In the genomic region with DNA sequence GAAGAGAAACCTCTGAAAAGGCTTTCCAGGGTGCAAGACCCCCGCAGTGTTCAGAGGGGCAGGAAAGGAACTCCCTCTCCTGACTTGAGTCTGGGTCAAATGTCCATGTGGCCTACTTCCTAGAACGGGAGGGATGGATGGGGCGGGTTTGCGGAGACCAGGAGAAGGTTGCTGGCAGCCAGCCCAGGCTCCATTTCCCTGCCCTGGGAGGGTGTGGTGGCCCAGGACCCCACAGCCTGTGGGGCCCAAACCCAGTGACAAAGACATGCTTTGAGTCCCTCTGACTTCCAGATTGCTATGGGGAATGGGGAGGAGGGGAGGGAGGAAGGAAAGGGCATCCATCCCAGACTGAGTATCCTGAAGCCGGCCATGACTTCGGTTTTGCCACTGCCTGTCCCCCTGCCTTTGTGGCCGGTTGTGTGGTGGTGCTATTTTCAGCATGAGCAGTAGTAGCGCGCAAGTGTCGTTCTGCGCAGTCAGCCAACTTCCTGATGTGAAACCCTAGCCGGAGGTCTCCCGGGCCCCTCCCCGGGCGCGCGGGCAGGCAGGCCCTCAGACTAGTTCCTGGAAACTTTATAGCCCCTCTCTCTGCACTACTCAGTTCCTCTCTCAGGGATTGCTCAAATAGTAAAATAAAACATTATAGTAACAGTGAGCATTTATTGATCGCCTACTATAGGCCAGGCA, we compare ENCODE assay signal across 12 cellular contexts. TPM values are rescaled to one million over a fixed set of nuclear protein-coding genes. Genes with fewer than 3 reads are reported as not detected.
A peak's percentile ranks its signal among the peaks of the same experiment; 100 is the strongest.
DNase-seq lines count a peak whose midpoint lies in the region; ATAC-seq, FAIRE-seq and TF ChIP-seq lines count a peak whose summit lies in the region.
"Had no signal": no experiment of that assay in that cellular context is flagged by ENCODE, and none has a peak within 500 bp of the region (broad histone marks: within the 10 kb centered on the region; RNA-seq: fewer than 3 reads in every experiment).

No MANE protein-coding gene starts in this region.

- H3K27ac ChIP-seq in right lobe of liver (no peak overlapping the region), HepG2 (ENCODE audit: extremely low read length, insufficient read depth, low read length) (no peak overlapping the region), OCI-LY7 (ENCODE audit: low read depth, low read length, poor library complexity, severe bottlenecking) (no peak overlapping the region)
- H3K27ac ChIP-seq: A549 had no signal

- H3K9ac ChIP-seq in HepG2 (ENCODE audit: insufficient read depth, low read depth, low read length): no peak overlapping the region

- H3K36me3 ChIP-seq in right lobe of liver (no peaks in the 10 kb centered on the region), HepG2 (replicated peaks in 1 of 2; ENCODE audit: control insufficient read depth in 1 of 2, insufficient read depth in 2 of 2, low read length in 2 of 2) (no peaks in the 10 kb centered on the region), OCI-LY7 (ENCODE audit: insufficient read depth, low read length) (no peaks in the 10 kb centered on the region)

- no peaks in the 10 kb centered on the region for H3K79me2 ChIP-seq in HepG2 (ENCODE audit: insufficient read depth, low read length)
- no peaks in the 10 kb centered on the region for H3K79me2 ChIP-seq in OCI-LY7 (ENCODE audit: insufficient read depth, low read depth, low read length)

- H3K27ac Mint-ChIP-seq in nephron progenitor cell: no peak overlapping the region
- H3K27ac Mint-ChIP-seq: activated CD4-positive, alpha-beta T cell treated with anti-CD3 and anti-CD28 coated beads for 36 hours; activated naive CD8-positive, alpha-beta T cell had no signal

- WGBS in right lobe of liver (ENCODE audit: insufficient coverage, low coverage, low lambda C conversion rate, missing lambda C conversion rate): 46% methylated on average over 3 of the region's 18 CpGs
- WGBS in HepG2 (ENCODE audit: low lambda C conversion rate): 87% methylated on average over 12 of the region's 18 CpGs

- TF ChIP-seq EP300 in HepG2 (IDR thresholded peaks at IDR 0.05; ENCODE audit: low read depth in 2 of 2, low read length in 2 of 2) (no peak), HepG2 (CRISPR knock-in tag; IDR thresholded peaks at IDR 0.05; ENCODE audit: borderline replicate concordance) (no peak)

- POLR2A ChIA-PET in HepG2 (lab: Yijun Ruan, JAX): interaction anchor here (0.6 to 1.2 kb wide), 2 partner anchors 24 to 163 kb away, joined by 3 to 4 read pairs; a partner anchor contains a TSS
- POLR2A ChIA-PET in OCI-LY7 (lab: Charles Lee): interaction anchor here (1.0 kb wide), 1 partner anchor 126 kb away, joined by 3 read pairs; no protein-coding TSS in a partner anchor

- H2AFZ ChIP-seq in HepG2 (ENCODE audit: low read length) (no peak overlapping the region), OCI-LY7 (ENCODE audit: low read length) (no peak overlapping the region)

- intact Hi-C loops in right lobe of liver (cut with DNase I): no loop called here
- intact Hi-C loops in HepG2 (cut with micrococcal nuclease; ENCODE audit: unreplicated experiment): no loop called here
- intact Hi-C loops in Right ventricle myocardium superior (cut with DNase I): no loop called here
- intact Hi-C loops in OCI-LY7 (cut with micrococcal nuclease; ENCODE audit: unreplicated experiment): no loop called here

- no peaks in the 10 kb centered on the region for H3K9me2 ChIP-seq in OCI-LY7 (ENCODE audit: insufficient read depth, low read length)

- H3K27me3 ChIP-seq in right lobe of liver (no peaks in the 10 kb centered on the region), HepG2 (ENCODE audit: control insufficient read depth in 1 of 2, insufficient read depth in 2 of 2, low read length in 2 of 2) (peaks cover 3 to 19% of the 10 kb centered on the region in 2 experiments; a peak in 3 of 5 replicates)

- ATAC-seq in right lobe of liver (peak; percentile 29 to 61 (median 54)), HepG2 (no peak), Right ventricle myocardium superior (ENCODE audit: poor library complexity) (peak; percentile 54), HG03280 (IDR thresholded peaks at IDR 0.05; ENCODE audit: unreplicated experiment) (no peak), HG03442 (IDR thresholded peaks at IDR 0.05; ENCODE audit: unreplicated experiment) (no peak)
- ATAC-seq: activated CD4-positive, alpha-beta T cell treated with anti-CD3 and anti-CD28 coated beads for 36 hours; effector memory CD8-positive, alpha-beta T cell had no signal

- no peaks in the 10 kb centered on the region for H3K36me3 Mint-ChIP-seq in nephron progenitor cell (ENCODE audit: low read depth)
- H3K36me3 Mint-ChIP-seq: activated naive CD8-positive, alpha-beta T cell had no signal

- H3K4me1 ChIP-seq in right lobe of liver: no peaks in the 10 kb centered on the region
- peaks cover 18% of the 10 kb centered on the region for H3K4me1 ChIP-seq in HepG2 (ENCODE audit: insufficient read depth, low read length)
- no peaks in the 10 kb centered on the region for H3K4me1 ChIP-seq in OCI-LY7 (ENCODE audit: insufficient read depth, low read length, poor library complexity, severe bottlenecking)
- H3K4me1 ChIP-seq: A549 had no signal

- no peak overlapping the region for H3K4me3 ChIP-seq in right lobe of liver
- H3K4me3 ChIP-seq in HepG2 (replicated peaks in 1 of 3; ENCODE audit: insufficient read depth in 1 of 3, low read depth in 2 of 3, low read length in 3 of 3): no peak overlapping the region
- no peak overlapping the region for H3K4me3 ChIP-seq in OCI-LY7 (ENCODE audit: low read depth, low read length, poor library complexity, severe bottlenecking)
- H3K4me3 ChIP-seq: A549 had no signal

- H3K27me3 Mint-ChIP-seq in nephron progenitor cell (ENCODE audit: low read depth, poor library complexity): peaks cover 5% of the 10 kb centered on the region
- H3K27me3 Mint-ChIP-seq: activated CD4-positive, alpha-beta T cell treated with anti-CD3 and anti-CD28 coated beads for 36 hours; activated naive CD8-positive, alpha-beta T cell had no signal

- TF ChIP-seq RAD21 in HepG2 (CRISPR knock-in tag; IDR thresholded peaks at IDR 0.05): no peak

- H3K4me2 ChIP-seq in HepG2 (ENCODE audit: low read depth, low read length): no peak overlapping the region
- no peak overlapping the region for H3K4me2 ChIP-seq in OCI-LY7 (ENCODE audit: low read length)
- H3K4me2 ChIP-seq: A549 had no signal

- CTCF ChIA-PET in HepG2 (lab: Yijun Ruan, JAX; ENCODE audit: low intra/inter-chr PET ratio, low total read pairs) (no interaction called here), OCI-LY7 (lab: Charles Lee; ENCODE audit: unreplicated experiment) (interaction anchor here (0.6 kb wide), 1 partner anchor 51 kb away, joined by 9 read pairs; no protein-coding TSS in a partner anchor)

- H3K9me3 ChIP-seq in right lobe of liver: no peaks in the 10 kb centered on the region
- H3K9me3 ChIP-seq in HepG2 (ENCODE audit: low read length): no peaks in the 10 kb centered on the region
- no peaks in the 10 kb centered on the region for H3K9me3 ChIP-seq in OCI-LY7 (ENCODE audit: low read length)
- H3K9me3 ChIP-seq: A549 had no signal

- H4K20me1 ChIP-seq in HepG2 (ENCODE audit: insufficient read depth, low read length) (no peaks in the 10 kb centered on the region), OCI-LY7 (ENCODE audit: insufficient read depth, low read length) (no peaks in the 10 kb centered on the region)

- DNase-seq in right lobe of liver (peak in 1 of 3 donors; percentile 40), HepG2 (ENCODE audit: low spot score) (no peak), Right ventricle myocardium superior (peak; percentile 66), nephron progenitor cell (peak; percentile 47), OCI-LY7 (ENCODE audit: low spot score) (no peak)
- no peak for DNase-seq in activated CD4-positive, CD25-positive, alpha-beta regulatory T cell (lab: John Stamatoyannopoulos, UW)
- DNase-seq: activated CD4-positive, alpha-beta T cell treated with anti-CD3 and anti-CD28 coated beads for 36 hours; effector memory CD8-positive, alpha-beta T cell had no signal

- in situ Hi-C loops in HepG2 (cut with HindIII; ENCODE audit: extremely low pct_ligation_motif_present, low pct_unique_long_range_greater_than_20kb): no loop called here

- FAIRE-seq in HepG2 (lab: Jason Lieb, UNC): no peak
- FAIRE-seq: A549 had no signal

- H3K4me1 Mint-ChIP-seq in nephron progenitor cell: peaks cover 80% of the 10 kb centered on the region
- H3K4me1 Mint-ChIP-seq: activated CD4-positive, alpha-beta T cell treated with anti-CD3 and anti-CD28 coated beads for 36 hours had no signal

- TF ChIP-seq POLR2A in right lobe of liver (IDR thresholded peaks at IDR 0.05): no peak
- TF ChIP-seq POLR2A in HepG2 (IDR thresholded peaks at IDR 0.05; ENCODE audit: insufficient read depth in 1 of 2, low read depth in 2 of 2, low read length in 2 of 2): no peak

- H3K9me3 Mint-ChIP-seq in nephron progenitor cell: peaks cover 6% of the 10 kb centered on the region
- H3K9me3 Mint-ChIP-seq: effector memory CD8-positive, alpha-beta T cell had no signal

- BruUV-seq in HepG2 (replicated peaks; lab: Mats Ljungman, UMichigan): no TSS peak
- no TSS peak for BruUV-seq in OCI-LY7 (replicated peaks; lab: Mats Ljungman, UMichigan)

- no peak for TF ChIP-seq CTCF in right lobe of liver (IDR thresholded peaks at IDR 0.05)
- no peak for TF ChIP-seq CTCF in HepG2 (CRISPR knock-in tag; IDR thresholded peaks at IDR 0.05)
- no peak for TF ChIP-seq CTCF in nephron progenitor cell (IDR thresholded peaks at IDR 0.05)
- no peak for TF ChIP-seq CTCF in OCI-LY7 (conservative IDR thresholded peaks at IDR 0.05; ENCODE audit: low read length)

- no peak overlapping the region for H3K4me3 Mint-ChIP-seq in nephron progenitor cell
- H3K4me3 Mint-ChIP-seq: activated CD4-positive, alpha-beta T cell treated with anti-CD3 and anti-CD28 coated beads for 36 hours; activated naive CD8-positive, alpha-beta T cell; effector memory CD8-positive, alpha-beta T cell had no signal

RNA-seq across cellular contexts. Expression of a gene that starts 24.4 kb away (rescaled TPM):
- 10 to 100 TPM in 4 of 6 experiments, 1 to 10 TPM in 2; 8.2 to 17.1 (median 10.9) TPM for total RNA-seq in right lobe of liver
- total RNA-seq in HepG2 (2016; rRNA removed; fragmentation: Illumina TruSeq; extraction: Trizol): 60.5 and 62.4 TPM in 2 replicates
- total RNA-seq in HepG2 (2016; cell fraction: cytosol; rRNA removed; fragmentation: Illumina TruSeq; extraction: Trizol; ENCODE audit: low read depth): 11.1 and 11.7 TPM in 2 replicates
- total RNA-seq in HepG2 (2016; cell fraction: insoluble cytoplasmic fraction; rRNA removed; fragmentation: Illumina TruSeq; extraction: Trizol): 62.2 and 63.0 TPM in 2 replicates
- 35.0 and 37.6 TPM in 2 replicates for total RNA-seq in HepG2 (2016; cell fraction: membrane; rRNA removed; fragmentation: Illumina TruSeq; extraction: Trizol)
- total RNA-seq in HepG2 (2016; cell fraction: nucleus; rRNA removed; fragmentation: Illumina TruSeq; extraction: Trizol): 29.3 and 33.3 TPM in 2 replicates
- 26.0 and 28.4 TPM in 2 replicates for polyA plus RNA-seq in HepG2 (2011; rRNA removed)
- polyA plus RNA-seq in HepG2 (2011; cell fraction: cytosol; rRNA removed): 28.8 and 31.3 TPM in 2 replicates
- polyA plus RNA-seq in HepG2 (2011; cell fraction: nucleus; rRNA removed): 9.3 and 9.9 TPM in 2 replicates
- 40.7 and 43.6 TPM in 2 replicates for polyA plus RNA-seq in HepG2 (2012)
- 9.6 and 9.9 TPM in 2 replicates for polyA plus RNA-seq in HepG2 (2016; cell fraction: cytosol; fragmentation: Illumina TruSeq; extraction: Trizol; ENCODE audit: low read depth)
- 85.1 and 85.2 TPM in 2 replicates for polyA plus RNA-seq in HepG2 (2016; cell fraction: insoluble cytoplasmic fraction; fragmentation: Illumina TruSeq; extraction: Trizol; ENCODE audit: low read depth)
- 27.9 and 30.4 TPM in 2 replicates for polyA plus RNA-seq in HepG2 (2016; cell fraction: membrane; fragmentation: Illumina TruSeq; extraction: Trizol; ENCODE audit: low read depth)
- 55.9 and 56.3 TPM in 2 replicates for polyA plus RNA-seq in HepG2 (2016; cell fraction: nucleus; fragmentation: Illumina TruSeq; extraction: Trizol; ENCODE audit: insufficient read depth, low read depth)
- 7.2 and 10.5 TPM in 2 replicates for polyA minus RNA-seq in HepG2 (2011; rRNA and poly(A)+ RNA removed; ENCODE audit: low replicate concordance)
- polyA minus RNA-seq in HepG2 (2011; cell fraction: cytosol; rRNA and poly(A)+ RNA removed): 18.7 and 19.4 TPM in 2 replicates
- polyA minus RNA-seq in HepG2 (2011; cell fraction: nucleus; rRNA and poly(A)+ RNA removed): 8.4 and 9.0 TPM in 2 replicates
- 28.5 TPM for total RNA-seq in Right ventricle myocardium superior
- total RNA-seq in OCI-LY7 (2014; rRNA removed; shearing (Covaris generic)): 29.2 and 33.2 TPM in 2 replicates
- total RNA-seq in OCI-LY7 (2022): 45.0 and 47.8 TPM in 2 replicates

Comparison
In these comparisons a context has a peak if more than half of its experiments do, and no peak if none do; other contexts are left out.
1. ATAC-seq: peak in right lobe of liver (4 of 4) and Right ventricle myocardium superior (single experiment); none in HepG2 (single experiment), HG03280 (single experiment) and HG03442 (single experiment).
2. DNase-seq: peak in Right ventricle myocardium superior (single experiment) and nephron progenitor cell (single experiment); none in HepG2 (single experiment), OCI-LY7 (single experiment) and activated CD4-positive, CD25-positive, alpha-beta regulatory T cell (0 of 4).